1 cellular context compared by ENCODE assay signal in the genomic region with DNA sequence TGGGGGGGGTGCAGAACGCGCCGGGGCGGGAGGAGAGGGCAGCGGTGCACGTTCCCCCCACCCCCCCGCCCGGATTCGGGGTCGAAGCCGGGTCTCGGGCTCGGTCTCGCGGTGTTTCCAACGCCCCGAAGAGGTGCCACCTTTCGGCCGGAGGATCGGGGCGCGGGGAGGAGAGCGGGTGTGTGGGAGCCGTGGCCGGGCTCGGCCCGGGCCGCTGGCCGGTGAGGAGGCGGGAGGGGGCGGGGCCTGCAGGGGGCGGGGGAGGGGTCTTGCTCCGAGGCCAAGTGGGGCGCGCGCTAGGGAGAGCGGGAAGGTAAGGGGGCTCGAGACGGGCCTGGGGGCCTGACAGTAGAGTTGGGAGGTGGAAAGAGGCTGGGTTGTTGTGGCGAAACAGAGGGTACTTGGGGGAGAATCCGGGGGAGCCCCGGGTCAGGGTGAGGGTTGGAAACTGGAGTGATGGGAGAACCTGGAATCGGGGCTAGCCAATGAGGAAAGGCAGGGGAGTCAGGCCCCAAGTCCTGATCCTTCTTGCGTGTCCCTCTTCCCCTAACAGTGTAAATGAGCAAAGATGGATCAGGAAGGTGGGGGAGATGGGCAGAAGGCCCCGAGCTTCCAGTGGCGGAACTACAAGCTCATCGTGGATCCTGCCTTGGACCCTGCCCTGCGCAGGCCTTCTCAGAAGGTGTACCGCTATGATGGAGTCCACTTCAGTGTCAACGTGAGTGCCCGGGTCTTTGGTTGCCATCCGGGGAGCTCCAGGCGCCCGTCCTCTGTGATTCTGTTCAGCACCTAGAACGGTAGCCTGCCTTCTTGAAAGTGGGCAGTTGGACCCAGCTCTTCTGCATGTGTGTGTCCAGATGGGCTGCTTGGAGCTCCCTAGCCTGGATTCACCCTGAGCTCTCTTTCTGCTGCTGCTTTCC.
TF ChIP-seq lines count a peak whose summit lies in the region.

No MANE protein-coding gene starts in this region.

TF ChIP-seq in liver, 16 proteins besides CTCF, POLR2A, EP300 and RAD21 (continued from another document):
- TF ChIP-seq, protein P1, sequence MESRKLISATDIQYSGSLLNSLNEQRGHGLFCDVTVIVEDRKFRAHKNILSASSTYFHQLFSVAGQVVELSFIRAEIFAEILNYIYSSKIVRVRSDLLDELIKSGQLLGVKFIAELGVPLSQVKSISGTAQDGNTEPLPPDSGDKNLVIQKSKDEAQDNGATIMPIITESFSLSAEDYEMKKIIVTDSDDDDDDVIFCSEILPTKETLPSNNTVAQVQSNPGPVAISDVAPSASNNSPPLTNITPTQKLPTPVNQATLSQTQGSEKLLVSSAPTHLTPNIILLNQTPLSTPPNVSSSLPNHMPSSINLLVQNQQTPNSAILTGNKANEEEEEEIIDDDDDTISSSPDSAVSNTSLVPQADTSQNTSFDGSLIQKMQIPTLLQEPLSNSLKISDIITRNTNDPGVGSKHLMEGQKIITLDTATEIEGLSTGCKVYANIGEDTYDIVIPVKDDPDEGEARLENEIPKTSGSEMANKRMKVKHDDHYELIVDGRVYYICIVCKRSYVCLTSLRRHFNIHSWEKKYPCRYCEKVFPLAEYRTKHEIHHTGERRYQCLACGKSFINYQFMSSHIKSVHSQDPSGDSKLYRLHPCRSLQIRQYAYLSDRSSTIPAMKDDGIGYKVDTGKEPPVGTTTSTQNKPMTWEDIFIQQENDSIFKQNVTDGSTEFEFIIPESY (IDR thresholded peaks at IDR 0.05), result no peak
- no peak for TF ChIP-seq GABPA (IDR thresholded peaks at IDR 0.05 in 1 of 2, conservative IDR thresholded peaks at IDR 0.05 in 1 of 2)
- TF ChIP-seq, protein P2, sequence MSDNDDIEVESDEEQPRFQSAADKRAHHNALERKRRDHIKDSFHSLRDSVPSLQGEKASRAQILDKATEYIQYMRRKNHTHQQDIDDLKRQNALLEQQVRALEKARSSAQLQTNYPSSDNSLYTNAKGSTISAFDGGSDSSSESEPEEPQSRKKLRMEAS (IDR thresholded peaks at IDR 0.05), result no peak
- no peak for TF ChIP-seq RXRA (IDR thresholded peaks at IDR 0.05)
- no peak for TF ChIP-seq NR2F2 (IDR thresholded peaks at IDR 0.05)
- no peak for TF ChIP-seq HNF4A (conservative IDR thresholded peaks at IDR 0.05)
- TF ChIP-seq JUND (IDR thresholded peaks at IDR 0.05), result no peak
- no peak for TF ChIP-seq FOXA1 (IDR thresholded peaks at IDR 0.05)
- TF ChIP-seq, protein P3, sequence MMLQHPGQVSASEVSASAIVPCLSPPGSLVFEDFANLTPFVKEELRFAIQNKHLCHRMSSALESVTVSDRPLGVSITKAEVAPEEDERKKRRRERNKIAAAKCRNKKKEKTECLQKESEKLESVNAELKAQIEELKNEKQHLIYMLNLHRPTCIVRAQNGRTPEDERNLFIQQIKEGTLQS (IDR thresholded peaks at IDR 0.05), result no peak
- no peak for TF ChIP-seq FOXA2 (IDR thresholded peaks at IDR 0.05)
- no peak for TF ChIP-seq SP1 (IDR thresholded peaks at IDR 0.05)
- TF ChIP-seq YY1 (IDR thresholded peaks at IDR 0.05), result no peak
